ENCODE assay signal across 12 cellular contexts in genomic region chr3:136728434-136728833, GRCh38. TPM values are rescaled to one million over a fixed set of nuclear protein-coding genes. Genes with fewer than 3 reads are reported as not detected.
DNase-seq lines count a peak whose midpoint lies in the region; ATAC-seq, FAIRE-seq and TF ChIP-seq lines count a peak whose summit lies in the region.
"Had no signal": no experiment of that assay in that cellular context is flagged by ENCODE, and none has a peak within 500 bp of the region (broad histone marks: within the 10 kb centered on the region; RNA-seq: fewer than 3 reads in every experiment).

No MANE protein-coding gene starts in this region.

- H3K79me2 ChIP-seq in GM12878 (ENCODE audit: control insufficient read depth, insufficient read depth, low read length): peaks cover 78% of the 10 kb centered on the region

- H3K27me3 ChIP-seq in GM12878 (replicated peaks in 1 of 2; ENCODE audit: control insufficient read depth in 2 of 2, insufficient read depth in 2 of 2, low read length in 1 of 2) (no peaks in the 10 kb centered on the region), prostate gland (replicated peaks; ENCODE audit: insufficient read depth) (no peaks in the 10 kb centered on the region), adrenal gland (no peaks in the 10 kb centered on the region)

- H4K20me1 ChIP-seq in GM12878 (ENCODE audit: control insufficient read depth, insufficient read depth): 0 out of 2 replicates have a peak, but pooled peaks cover 3% of the 10 kb centered on the region

- peaks cover 30% of the 10 kb centered on the region for H3K4me1 ChIP-seq in GM12878 (ENCODE audit: control insufficient read depth, insufficient read depth, low read length)
- peaks cover 3% of the 10 kb centered on the region for H3K4me1 ChIP-seq in prostate gland (replicated peaks)
- H3K4me1 ChIP-seq in adrenal gland (replicated peaks in 1 of 2): peaks cover 0 to 41% of the 10 kb centered on the region in 2 donors

- H3K9ac ChIP-seq in GM12878 (ENCODE audit: control insufficient read depth, insufficient read depth, low read length): no peak overlapping the region

- WGBS in GM12878 (ENCODE audit: insufficient coverage, insufficient replicate concordance, low lambda C conversion rate, missing lambda C conversion rate): 96% methylated on average over 1 of the region's 1 CpG
- WGBS in prostate gland: 94% methylated on average over 1 of the region's 1 CpG
- 81 to 93% (median 89%) methylated on average over 1 of the region's 1 CpG for WGBS in adrenal gland, 4 donors

- in situ Hi-C loops in GM12878 (cut with MboI): no loop called here

- BruUV-seq in GM12878 (replicated peaks; lab: Mats Ljungman, UMichigan): no TSS peak

- SMC1A ChIA-PET in GM12878 (lab: Charles Lee; ENCODE audit: uncharacterized antibody, unreplicated experiment): interaction anchor here (1.2 to 2.6 kb wide), 2 partner anchors 21 to 285 kb away, joined by 3 to 15 read pairs; no protein-coding TSS in a partner anchor

- H2AFZ ChIP-seq in GM12878 (ENCODE audit: control insufficient read depth, low read depth, low read length): no peak overlapping the region

- H3K27ac ChIP-seq in GM12878 (ENCODE audit: control insufficient read depth, insufficient read depth): no peak overlapping the region
- H3K27ac ChIP-seq in prostate gland: no peak overlapping the region
- H3K27ac ChIP-seq in adrenal gland: no peak overlapping the region

- H3K36me3 ChIP-seq in GM12878 (ENCODE audit: control insufficient read depth in 2 of 2, insufficient read depth in 2 of 2, low read length in 1 of 2) (no peaks in the 10 kb centered on the region), prostate gland (no peaks in the 10 kb centered on the region), adrenal gland (replicated peaks in 1 of 2) (no peaks in the 10 kb centered on the region)

- intact Hi-C loops in GM12878 (cut with micrococcal nuclease; ENCODE audit: unreplicated experiment): no loop called here
- intact Hi-C loops in prostate gland (cut with DNase I): no loop called here
- intact Hi-C loops in adrenal gland (cut with DNase I): no loop called here

- peak; percentile 60 for ATAC-seq in GM19043 (IDR thresholded peaks at IDR 0.05; ENCODE audit: low read depth, unreplicated experiment)
- ATAC-seq in HG03159 (IDR thresholded peaks at IDR 0.05; ENCODE audit: unreplicated experiment): peak; percentile 80
- peak; percentile 66 for ATAC-seq in GM12878

- FAIRE-seq in GM12878 (lab: Jason Lieb, UNC): no peak
- FAIRE-seq: frontal cortex, small intestine had no signal

- no peak overlapping the region for H3K4me3 ChIP-seq in GM12878
- no peak overlapping the region for H3K4me3 ChIP-seq in prostate gland
- no peak overlapping the region for H3K4me3 ChIP-seq in adrenal gland

- no peaks in the 10 kb centered on the region for H3K9me3 ChIP-seq in GM12878 (replicated peaks; ENCODE audit: control insufficient read depth, insufficient read depth, low read length)
- H3K9me3 ChIP-seq in prostate gland: no peaks in the 10 kb centered on the region
- no peaks in the 10 kb centered on the region for H3K9me3 ChIP-seq in adrenal gland (replicated peaks in 1 of 3)

- no peak for TF ChIP-seq CTCF in GM12878 (IDR thresholded peaks at IDR 0.05 in 2 of 3, conservative IDR thresholded peaks at IDR 0.05 in 1 of 3; ENCODE audit: control insufficient read depth in 2 of 3, extremely low read depth in 1 of 3, insufficient read depth in 1 of 3, low read depth in 3 of 3, low read length in 3 of 3)
- no peak for TF ChIP-seq CTCF in prostate gland (IDR thresholded peaks at IDR 0.05)
- TF ChIP-seq CTCF in adrenal gland (IDR thresholded peaks at IDR 0.05): no peak

- DNase-seq in GM12878 (ENCODE audit: low read depth, low spot score) (no peak), renal cortical epithelial cell (ENCODE audit: low read depth) (peak; percentile 29), dermis blood vessel endothelial cell (no peak), putamen (ENCODE audit: low spot score) (no peak), prostate gland (ENCODE audit: low spot score) (no peak), adrenal gland (no peak)
- DNase-seq: NCI-H345, SHP77, small intestine had no signal

- RAD21 ChIA-PET in GM12878 (lab: Charles Lee; ENCODE audit: unreplicated experiment): interaction anchor here (2.9 kb wide), 1 partner anchor 21 kb away, joined by 20 read pairs; no protein-coding TSS in a partner anchor

- CTCF ChIA-PET in GM12878 (lab: Yijun Ruan, JAX): interaction anchor here (1.1 kb wide), 1 partner anchor 24 kb away, joined by 7 read pairs; the partner anchor contains the start of gene STAG1

- no peak for TF ChIP-seq POLR2A in GM12878 (IDR thresholded peaks at IDR 0.05; ENCODE audit: low read depth, low read length)
- TF ChIP-seq POLR2A in prostate gland (IDR thresholded peaks at IDR 0.05): no peak
- no peak for TF ChIP-seq POLR2A in adrenal gland (IDR thresholded peaks at IDR 0.05)

- no peak overlapping the region for H3K4me2 ChIP-seq in GM12878 (ENCODE audit: control insufficient read depth, insufficient read depth)

- TF ChIP-seq RAD21 in GM12878 (IDR thresholded peaks at IDR 0.05; ENCODE audit: insufficient read depth, low read depth, low read length): no peak

- TF ChIP-seq EP300 in GM12878 (IDR thresholded peaks at IDR 0.05; ENCODE audit: borderline replicate concordance in 1 of 2, control insufficient read depth in 1 of 2, low read depth in 2 of 2, low read length in 2 of 2): no peak

- POLR2A ChIA-PET in GM12878 (lab: Charles Lee): no interaction called here

TF ChIP-seq in GM12878, 131 proteins besides CTCF, POLR2A, EP300 and RAD21 (continues in another document):
- TF ChIP-seq HDAC2 (IDR thresholded peaks at IDR 0.05): no peak
- no peak for TF ChIP-seq ZNF207 (IDR thresholded peaks at IDR 0.05; ENCODE audit: borderline replicate concordance)
- no peak for TF ChIP-seq NRF1 (conservative IDR thresholded peaks at IDR 0.05; ENCODE audit: low read depth, low read length)
- TF ChIP-seq ZNF217 (IDR thresholded peaks at IDR 0.05): peak; percentile 65
- no peak for TF ChIP-seq DPF2 (IDR thresholded peaks at IDR 0.05)
- TF ChIP-seq ZBTB40 (IDR thresholded peaks at IDR 0.05; ENCODE audit: borderline replicate concordance): no peak
- 0 out of 2 replicates have a peak, but pooled peaks have one; percentile 10 for TF ChIP-seq RAD51 (IDR thresholded peaks at IDR 0.05)
- TF ChIP-seq BCL11A (IDR thresholded peaks at IDR 0.05; ENCODE audit: low read depth, low read length): no peak
- TF ChIP-seq SREBF2 (IDR thresholded peaks at IDR 0.05; ENCODE audit: low read length): no peak
- TF ChIP-seq HDGF (IDR thresholded peaks at IDR 0.05): no peak

RNA-seq across cellular contexts. Expression of gene STAG1, which starts 23.7 kb away (rescaled TPM):
- 93.4 and 104 TPM in 2 replicates for total RNA-seq in GM12878 (2013; cell fraction: nucleolus; rRNA removed)
- total RNA-seq in GM12878 (2014; rRNA removed): 20.1 and 24.4 TPM in 2 replicates
- total RNA-seq in GM12878 (2014; rRNA removed; fragmentation: Illumina TruSeq; extraction: Trizol): 29.3 and 30.1 TPM in 2 replicates
- 26.1 and 28.4 TPM in 2 replicates for total RNA-seq in GM12878 (2021)
- 7.0 TPM for polyA plus RNA-seq in GM12878 (2011; ENCODE audit: low read depth)
- 24.1 and 36.7 TPM in 2 replicates for polyA plus RNA-seq in GM12878 (2011; rRNA removed)
- 8.1 and 8.5 TPM in 2 replicates for polyA plus RNA-seq in GM12878 (2011; cell fraction: cytosol; rRNA removed)
- polyA plus RNA-seq in GM12878 (2011; cell fraction: nucleus; rRNA removed): 12.3 and 15.1 TPM in 2 replicates
- 8.7 and 9.8 TPM in 2 replicates for polyA plus RNA-seq in GM12878 (2012)
- polyA plus RNA-seq in GM12878 (2014; fragmentation: Illumina TruSeq; extraction: Trizol): 20.0 and 22.6 TPM in 2 replicates
- 1 to 10 TPM; 4.4 to 4.8 TPM for polyA plus RNA-seq in GM12878 (2014; fragmentation: Nextera tagmentation; extraction: Ambion mirVana)
- 11.1 and 12.6 TPM in 2 replicates for polyA plus RNA-seq in GM12878 (2014; rRNA removed)
- polyA plus RNA-seq in GM12878 (2016; fragmentation: Nextera tagmentation; extraction: Ambion mirVana): 10 to 100 TPM; 20.3 to 26.3 TPM
- polyA minus RNA-seq in GM12878 (2011; rRNA and poly(A)+ RNA removed): 28.0 and 42.9 TPM in 2 replicates
- polyA minus RNA-seq in GM12878 (2011; cell fraction: cytosol; rRNA and poly(A)+ RNA removed): 13.2 and 16.1 TPM in 2 replicates
- 20.7 and 39.0 TPM in 2 replicates for polyA minus RNA-seq in GM12878 (2011; cell fraction: nucleus; rRNA and poly(A)+ RNA removed)
- total RNA-seq in renal cortical epithelial cell: 25.5 and 41.3 TPM in 2 replicates
- total RNA-seq in dermis blood vessel endothelial cell: 45.8 and 47.2 TPM in 2 replicates
- total RNA-seq in prostate gland: 10 to 100 TPM; 21.9 to 34.1 TPM
- total RNA-seq in adrenal gland: 10 to 100 TPM; 17.1 to 33.3 (median 27.5) TPM
- 10 to 100 TPM in 2 of 3 donors, 1 to 10 TPM in 1; 7.5 to 15.8 (median 11.0) TPM for polyA plus RNA-seq in adrenal gland
